In genomic region chr11:36743039-36743438, GRCh38 we compare ENCODE assay signal across 10 cellular contexts.
DNase-seq lines count a peak whose midpoint lies in the region; ATAC-seq and TF ChIP-seq lines count a peak whose summit lies in the region.
"Had no signal": no experiment of that assay in that cellular context is flagged by ENCODE, and none has a peak within 500 bp of the region (broad histone marks: within the 10 kb centered on the region; RNA-seq: fewer than 3 reads in every experiment).

No MANE protein-coding gene starts in this region.

- H3K36me3 Mint-ChIP-seq in activated T-helper 17 cell treated with anti-CD3 and anti-CD28 coated beads, Interleukin-2, amount 50 U/mL, for 72 hours (ENCODE audit: low read depth) = no peaks in the 10 kb centered on the region

- no peak overlapping the region for H3K4me2 ChIP-seq in GM23248 (ENCODE audit: unreplicated experiment)
- H3K4me2 ChIP-seq: SK-N-SH had no signal

- H4K20me1 ChIP-seq in GM23248 (ENCODE audit: insufficient read depth) = no peaks in the 10 kb centered on the region

- peaks cover 24% of the 10 kb centered on the region for H3K27me3 Mint-ChIP-seq in activated T-helper 17 cell treated with anti-CD3 and anti-CD28 coated beads, Interleukin-2, amount 50 U/mL, for 72 hours

- H3K36me3 ChIP-seq in testis (ENCODE audit: low read depth, missing control alignments) = no peaks in the 10 kb centered on the region
- no peaks in the 10 kb centered on the region for H3K36me3 ChIP-seq in GM23248 (ENCODE audit: low read depth)

- H3K4me1 ChIP-seq in testis = no peaks in the 10 kb centered on the region
- H3K4me1 ChIP-seq in GM23248 (ENCODE audit: insufficient read depth) = no peaks in the 10 kb centered on the region

- no peaks in the 10 kb centered on the region for H3K9me3 Mint-ChIP-seq in activated T-helper 17 cell treated with anti-CD3 and anti-CD28 coated beads, Interleukin-2, amount 50 U/mL, for 72 hours

- no peak overlapping the region for H2AFZ ChIP-seq in GM23248

- H3K4me3 ChIP-seq in testis = no peak overlapping the region
- H3K4me3 ChIP-seq in GM23248 = no peak overlapping the region

- H3K9ac ChIP-seq in GM23248 = no peak overlapping the region
- H3K9ac ChIP-seq: SK-N-SH had no signal

- H3K9me3 ChIP-seq in testis (no peaks in the 10 kb centered on the region), GM23248 (ENCODE audit: low read depth) (no peaks in the 10 kb centered on the region)
- H3K9me3 ChIP-seq: SK-N-SH had no signal

- no peak overlapping the region for H3K27ac Mint-ChIP-seq in activated T-helper 17 cell treated with anti-CD3 and anti-CD28 coated beads, Interleukin-2, amount 50 U/mL, for 72 hours

- no peaks in the 10 kb centered on the region for H3K27me3 ChIP-seq in testis
- peaks cover 4% of the 10 kb centered on the region for H3K27me3 ChIP-seq in GM23248 (replicated peaks; ENCODE audit: insufficient read depth)

- 90 to 91% methylated on average over 2 of the region's 2 CpGs for WGBS in testis, 2 donors
- 51 to 57% methylated on average over 2 of the region's 2 CpGs for WGBS in GM23248 (ENCODE audit: low coverage in 1 of 2, low lambda C conversion rate in 2 of 2, missing lambda C conversion rate in 2 of 2), 2 experiments

- in situ Hi-C loops in GM23248 (cut with MboI) = no loop called here

- H3K4me1 Mint-ChIP-seq in activated T-helper 17 cell treated with anti-CD3 and anti-CD28 coated beads, Interleukin-2, amount 50 U/mL, for 72 hours = no peaks in the 10 kb centered on the region

- no peaks in the 10 kb centered on the region for H3K9me2 ChIP-seq in GM23248 (ENCODE audit: insufficient read depth)
- H3K9me2 ChIP-seq: SK-N-SH had no signal

- H3F3A ChIP-seq in GM23248 (ENCODE audit: insufficient read depth) = no peaks in the 10 kb centered on the region

- intact Hi-C loops in testis (cut with DNase I; ENCODE audit: low total_unique reads) = no loop called here

- ATAC-seq in GM18517 (IDR thresholded peaks at IDR 0.05; ENCODE audit: unreplicated experiment) = peak; percentile 44
- peak; percentile 49 for ATAC-seq in GM21367 (IDR thresholded peaks at IDR 0.05; ENCODE audit: unreplicated experiment)
- ATAC-seq in HG02885 (IDR thresholded peaks at IDR 0.05; ENCODE audit: poor library complexity, unreplicated experiment) = peak; percentile 64
- ATAC-seq in HG03469 (IDR thresholded peaks at IDR 0.05; ENCODE audit: unreplicated experiment) = peak; percentile 64
- no peak for ATAC-seq in activated T-helper 17 cell treated with anti-CD3 and anti-CD28 coated beads, Interleukin-2, amount 50 U/mL, for 72 hours (replicated peaks)

- no peak for TF ChIP-seq POLR2A in testis (IDR thresholded peaks at IDR 0.05)

- no peaks in the 10 kb centered on the region for H3K79me2 ChIP-seq in GM23248 (ENCODE audit: insufficient read depth)

- TF ChIP-seq CTCF in testis (IDR thresholded peaks at IDR 0.05) = no peak

- no peak overlapping the region for H3K4me3 Mint-ChIP-seq in activated T-helper 17 cell treated with anti-CD3 and anti-CD28 coated beads, Interleukin-2, amount 50 U/mL, for 72 hours

- H3K27ac ChIP-seq in testis = no peak overlapping the region
- H3K27ac ChIP-seq in GM23248 = no peak overlapping the region

- DNase-seq in testis (no peak), NCI-H226 (no peak), GM23248 (no peak)
- DNase-seq: activated CD8-positive, alpha-beta memory T cell treated with anti-CD3 and anti-CD28 coated beads, Interleukin-2, amount 50 U/mL, for 4 hours; SK-N-SH had no signal
